11 cellular contexts compared by ENCODE assay signal in the genomic region with DNA sequence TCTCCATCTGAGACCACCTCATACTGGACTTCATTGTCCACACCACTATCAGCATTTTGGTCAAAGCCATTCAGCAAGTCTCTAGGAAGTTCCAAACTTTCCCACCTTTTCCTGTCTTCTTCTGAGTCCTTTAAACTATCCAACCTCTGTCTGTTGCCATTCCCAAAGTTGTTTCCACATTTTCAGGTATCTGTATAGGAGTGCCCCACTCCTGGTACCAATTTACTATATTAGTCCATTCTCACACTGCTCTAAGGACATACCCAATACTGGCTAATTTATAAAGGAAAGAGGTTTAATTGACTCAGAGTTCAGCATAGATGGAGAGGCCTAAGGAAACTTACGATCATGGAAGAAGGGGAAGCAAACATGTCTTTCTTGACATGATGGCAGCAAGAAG.
"Had no signal": no experiment of that assay in that cellular context is flagged by ENCODE, and none has a peak within 500 bp of the region (broad histone marks: within the 10 kb centered on the region; RNA-seq: fewer than 3 reads in every experiment).

No MANE protein-coding gene starts in this region.

- H3K4me3 ChIP-seq: GM23248, GM23338, HAP-1 had no signal

- H2AFZ ChIP-seq: GM23248, GM23338 had no signal

- H3K4me1 ChIP-seq: HAP-1 had no signal

- H3K9me3 ChIP-seq: HAP-1 had no signal

- FAIRE-seq: H1, H54 had no signal

- H3K4me2 ChIP-seq: GM23338 had no signal

- DNase-seq: GM23248, GOT3, H7, H9, HCEC 1CT, HFFc6 had no signal

- ATAC-seq: GM23338, HCT116 had no signal

- H3K27ac ChIP-seq: GM23248 had no signal

- H3K36me3 ChIP-seq: HAP-1 had no signal

- H3K9ac ChIP-seq: GM23248 had no signal
